In genomic region chr4:138592801-138593200, GRCh38 we compare ENCODE assay signal across 30 cellular contexts.
"Had no signal": no experiment of that assay in that cellular context is flagged by ENCODE, and none has a peak within 500 bp of the region (broad histone marks: within the 10 kb centered on the region; RNA-seq: fewer than 3 reads in every experiment).

No MANE protein-coding gene starts in this region.

- H3K4me3 ChIP-seq: adrenal gland had no signal

- ATAC-seq: PC-3, Right ventricle myocardium inferior had no signal

- H3K4me1 Mint-ChIP-seq: activated CD4-positive, alpha-beta memory T cell treated with anti-CD3 and anti-CD28 coated beads, Interleukin-2, amount 10 ng/mL, durations not matched to agents 7 days and 5 days; activated naive CD4-positive, alpha-beta T cell treated with anti-CD3 and anti-CD28 coated beads, Interleukin-2, amount 50 U/mL, for 24 hours had no signal

- H3K4me3 Mint-ChIP-seq: activated CD4-positive, alpha-beta memory T cell treated with anti-CD3 and anti-CD28 coated beads, Interleukin-2, amount 10 ng/mL, durations not matched to agents 7 days and 5 days; activated naive CD4-positive, alpha-beta T cell treated with anti-CD3 and anti-CD28 coated beads, Interleukin-2, amount 50 U/mL, for 24 hours; activated T-cell treated with anti-CD3 and anti-CD28 coated beads, Interleukin-2, amount 50 U/mL, for 24 hours; brain had no signal

- H3K27ac Mint-ChIP-seq: activated CD4-positive, alpha-beta memory T cell treated with anti-CD3 and anti-CD28 coated beads, Interleukin-2, amount 10 ng/mL, durations not matched to agents 7 days and 5 days; activated naive CD4-positive, alpha-beta T cell treated with anti-CD3 and anti-CD28 coated beads, Interleukin-2, amount 50 U/mL, for 24 hours; activated T-cell treated with anti-CD3 and anti-CD28 coated beads, Interleukin-2, amount 50 U/mL, for 24 hours; activated T-helper 2 cell treated with anti-CD3 and anti-CD28 coated beads, Interferon-gamma antibody, Interleukin-2, Interleukin-4, amounts not matched to agents 10 μg/mL and 5 μg/mL and 100 μg/mL, durations not matched to agents 14 hours and 24 hours and 36 hours had no signal

- H3K27me3 ChIP-seq: adrenal gland had no signal

- H3K27ac ChIP-seq: adrenal gland, RWPE1, WERI-Rb-1 had no signal

- H3K4me1 ChIP-seq: adrenal gland had no signal

- H3K9me3 Mint-ChIP-seq: activated CD4-positive, alpha-beta memory T cell treated with anti-CD3 and anti-CD28 coated beads, Interleukin-2, amount 10 ng/mL, durations not matched to agents 7 days and 5 days; activated naive CD4-positive, alpha-beta T cell treated with anti-CD3 and anti-CD28 coated beads, Interleukin-2, amount 50 U/mL, for 24 hours; activated T-cell treated with anti-CD3 and anti-CD28 coated beads, Interleukin-2, amount 50 U/mL, for 24 hours; activated T-helper 2 cell treated with anti-CD3 and anti-CD28 coated beads, Interferon-gamma antibody, Interleukin-2, Interleukin-4, amounts not matched to agents 10 μg/mL and 5 μg/mL and 100 μg/mL, durations not matched to agents 14 hours and 24 hours and 36 hours had no signal

- H3K27me3 Mint-ChIP-seq: activated CD4-positive, alpha-beta memory T cell treated with anti-CD3 and anti-CD28 coated beads, Interleukin-2, amount 10 ng/mL, durations not matched to agents 7 days and 5 days; activated naive CD4-positive, alpha-beta T cell treated with anti-CD3 and anti-CD28 coated beads, Interleukin-2, amount 50 U/mL, for 24 hours; activated T-cell treated with anti-CD3 and anti-CD28 coated beads, Interleukin-2, amount 50 U/mL, for 24 hours; brain had no signal

- H3K9me3 ChIP-seq: adrenal gland had no signal

- H3K36me3 Mint-ChIP-seq: activated naive CD4-positive, alpha-beta T cell treated with anti-CD3 and anti-CD28 coated beads, Interleukin-2, amount 50 U/mL, for 24 hours; brain had no signal

- H3K36me3 ChIP-seq: adrenal gland, WERI-Rb-1 had no signal

- DNase-seq: activated CD4-positive, alpha-beta memory T cell treated with anti-CD3 and anti-CD28 coated beads, Interleukin-2, amount 10 ng/mL, durations not matched to agents 7 days and 5 days; activated CD4-positive, alpha-beta T cell treated with anti-CD3 and anti-CD28 coated beads for 1 hour; activated CD4-positive, alpha-beta T cell treated with anti-CD3 and anti-CD28 coated beads for 48 hours; activated CD4-positive, CD25-positive, alpha-beta regulatory T cell; activated gamma-delta T cell; activated naive CD4-positive, alpha-beta T cell treated with Interleukin-2 at 50 U/mL for 16 hours; activated T-cell treated with anti-CD3 and anti-CD28 coated beads, Interleukin-2, amount 50 U/mL, for 24 hours; adrenal gland; central memory CD4-positive, alpha-beta T cell; Karpas-422; NCI-H1105; NCI-H1417 treated with DMSO at 0.1 percent for 48 hours; NCI-H187 treated with DMSO at 0.1 percent for 48 hours; NCI-H2081; NCI-H2171 treated with DMSO at 0.1 percent for 48 hours; NCI-H345; NCI-H524 treated with DMSO at 0.1 percent for 48 hours; NCI-H748 treated with DMSO at 0.1 percent for 48 hours; NK-92 treated with Interleukin-12 subunit alpha and Interleukin-12 subunit beta, amount 100 ng/mL, for 24 hours; PC-3; SIG-M5; SW 1271; T-helper 1 cell; T1000; WERI-Rb-1 had no signal
